In the genomic region with DNA sequence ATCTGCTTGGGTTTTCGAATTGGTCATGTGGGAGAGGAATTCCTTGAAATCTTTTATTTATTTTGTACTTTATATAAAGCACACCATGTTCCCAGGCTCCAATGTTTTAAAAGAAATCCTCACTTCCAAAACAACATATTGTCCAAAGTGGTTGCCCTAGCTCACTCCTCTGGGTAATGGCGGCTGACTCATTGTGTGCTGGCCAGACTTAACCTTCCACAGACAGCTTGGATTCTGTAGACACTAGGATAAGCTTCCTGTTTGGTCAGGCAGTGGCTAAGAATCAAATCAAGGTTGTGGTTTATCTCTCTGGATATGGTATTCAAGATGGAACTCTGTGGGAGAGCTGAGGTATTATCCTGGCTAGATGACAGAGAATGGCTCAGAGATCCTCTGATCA, we compare ENCODE assay signal across 10 cellular contexts. TPM values are rescaled to one million over a fixed set of nuclear protein-coding genes. Genes with fewer than 3 reads are reported as not detected.
DNase-seq lines count a peak whose midpoint lies in the region; ATAC-seq, FAIRE-seq and TF ChIP-seq lines count a peak whose summit lies in the region.
"Had no signal": no experiment of that assay in that cellular context is flagged by ENCODE, and none has a peak within 500 bp of the region (broad histone marks: within the 10 kb centered on the region; RNA-seq: fewer than 3 reads in every experiment).

No MANE protein-coding gene starts in this region.

- H3K36me3 ChIP-seq in BLaER1 (no peaks in the 10 kb centered on the region), PC-3 (ENCODE audit: low read depth, low read length) (no peaks in the 10 kb centered on the region), endothelial cell of umbilical vein (ENCODE audit: control insufficient read depth in 2 of 2, extremely low read depth in 1 of 2, insufficient read depth in 2 of 2, low read length in 2 of 2) (no peaks in the 10 kb centered on the region), osteoblast (ENCODE audit: insufficient read depth, low read length) (no peaks in the 10 kb centered on the region), BE2C (no peaks in the 10 kb centered on the region)
- H3K36me3 ChIP-seq: neutrophil had no signal

- H4K20me1 ChIP-seq in BLaER1 (no peaks in the 10 kb centered on the region), PC-3 (ENCODE audit: low read length) (no peaks in the 10 kb centered on the region), endothelial cell of umbilical vein (replicated peaks; ENCODE audit: control insufficient read depth, extremely low read depth, insufficient read depth, low read length) (no peaks in the 10 kb centered on the region), osteoblast (ENCODE audit: insufficient read depth, low read length) (no peaks in the 10 kb centered on the region)

- H3K9me2 ChIP-seq in PC-3 (replicated peaks; ENCODE audit: low read length): peaks cover 4% of the 10 kb centered on the region; the same call in 1 of the 2 replicates

- dilution Hi-C loops in endothelial cell of umbilical vein (cut with MboI; ENCODE audit: extremely low pct_ligation_motif_present, low sequenced_read_pairs): no loop called here

- intact Hi-C loops in PC-3 (cut with micrococcal nuclease) (no loop called here), endothelial cell of umbilical vein (cut with micrococcal nuclease) (no loop called here)

- H3K4me2 ChIP-seq in BLaER1 (peak overlapping the region; percentile 20), PC-3 (ENCODE audit: low read length) (peak overlapping the region; percentile 59), endothelial cell of umbilical vein (ENCODE audit: insufficient read depth, low read length) (peak overlapping the region; percentile 49), osteoblast (ENCODE audit: insufficient read depth, low read length) (peak overlapping the region; percentile 31)

- no peak for TF ChIP-seq CTCF in PC-3 (conservative IDR thresholded peaks at IDR 0.05; ENCODE audit: low read depth, low read length)
- TF ChIP-seq CTCF in endothelial cell of umbilical vein (IDR thresholded peaks at IDR 0.05; ENCODE audit: extremely low read depth in 1 of 2, insufficient read depth in 1 of 2, low read depth in 1 of 2, low read length in 2 of 2): no peak
- no peak for TF ChIP-seq CTCF in osteoblast (IDR thresholded peaks at IDR 0.05; ENCODE audit: extremely low read depth, low read depth, low read length)
- no peak for TF ChIP-seq CTCF in BE2C (IDR thresholded peaks at IDR 0.05; ENCODE audit: low read depth, low read length)

- BruUV-seq in PC-3 (replicated peaks; lab: Mats Ljungman, UMichigan) (no TSS peak), endothelial cell of umbilical vein (replicated peaks; lab: Mats Ljungman, UMichigan) (no TSS peak)

- H3K9me3 ChIP-seq in BLaER1: 0 out of 2 replicates have a peak, but pooled peaks cover 5% of the 10 kb centered on the region
- H3K9me3 ChIP-seq in PC-3 (ENCODE audit: low read length): no peaks in the 10 kb centered on the region
- no peaks in the 10 kb centered on the region for H3K9me3 ChIP-seq in endothelial cell of umbilical vein (replicated peaks; ENCODE audit: control insufficient read depth, insufficient read depth, low read length)
- no peaks in the 10 kb centered on the region for H3K9me3 ChIP-seq in osteoblast (ENCODE audit: low read depth, low read length)
- peaks cover 3% of the 10 kb centered on the region; the same call in 1 of the 2 replicates for H3K9me3 ChIP-seq in BE2C
- H3K9me3 ChIP-seq: neutrophil had no signal

- peak; percentile 94 for FAIRE-seq in endothelial cell of umbilical vein (lab: Jason Lieb, UNC)

- H3K9me1 ChIP-seq in endothelial cell of umbilical vein (replicated peaks; ENCODE audit: control insufficient read depth, extremely low read depth, insufficient read depth, low read length): no peaks in the 10 kb centered on the region

- DNase-seq in PC-3 (peak; percentile 98), endothelial cell of umbilical vein (ENCODE audit: low read depth, low spot score) (peak; percentile 73), osteoblast (ENCODE audit: insufficient read length, low spot score, missing footprints) (peak; percentile 89), BE2C (no peak)
- no peak for DNase-seq in activated T-cell treated with anti-CD3 and anti-CD28 coated beads, Interleukin-2, amount 50 U/mL, for 48 hours
- DNase-seq: DND-41 had no signal

- ATAC-seq in PC-3 (peak; percentile 100), GM21390 (IDR thresholded peaks at IDR 0.05; ENCODE audit: unreplicated experiment) (no peak), GM18868 (IDR thresholded peaks at IDR 0.05; ENCODE audit: unreplicated experiment) (no peak)

- H3K79me2 ChIP-seq in PC-3 (ENCODE audit: low read length): no peaks in the 10 kb centered on the region
- no peaks in the 10 kb centered on the region for H3K79me2 ChIP-seq in endothelial cell of umbilical vein (ENCODE audit: control insufficient read depth, insufficient read depth, low read length)
- H3K79me2 ChIP-seq in osteoblast (ENCODE audit: insufficient read depth, low read length): no peaks in the 10 kb centered on the region

- H3K9ac ChIP-seq in BLaER1: no peak overlapping the region
- peak overlapping the region; percentile 19; the same call in 1 of the 2 replicates for H3K9ac ChIP-seq in PC-3 (ENCODE audit: low read length)
- no peak overlapping the region for H3K9ac ChIP-seq in endothelial cell of umbilical vein (replicated peaks; ENCODE audit: extremely low read depth, insufficient read depth, low read length)

- POLR2A ChIA-PET in PC-3 (lab: Charles Lee; ENCODE audit: unreplicated experiment): interaction anchor here (0.6 kb wide), 3 partner anchors 16 to 1915 kb away, joined by 3 to 4 read pairs (median 3); no protein-coding TSS in a partner anchor
- POLR2A ChIA-PET in endothelial cell of umbilical vein (lab: Charles Lee): no interaction called here

- TF ChIP-seq POLR2A in endothelial cell of umbilical vein (IDR thresholded peaks at IDR 0.05; ENCODE audit: low read depth, low read length): no peak

- H3K4me3 ChIP-seq in BLaER1: no peak overlapping the region
- H3K4me3 ChIP-seq in PC-3 (ENCODE audit: low read length): no peak overlapping the region
- H3K4me3 ChIP-seq in endothelial cell of umbilical vein (replicated peaks in 1 of 3; ENCODE audit: insufficient read depth in 1 of 3, low read depth in 1 of 3, low read length in 3 of 3): no peak overlapping the region
- no peak overlapping the region for H3K4me3 ChIP-seq in osteoblast (ENCODE audit: insufficient read depth, low read length)
- H3K4me3 ChIP-seq in BE2C (ENCODE audit: low read depth, low read length): no peak overlapping the region

- no peak overlapping the region for H3K27ac ChIP-seq in BLaER1
- H3K27ac ChIP-seq in PC-3 (ENCODE audit: low read length): peak overlapping the region; percentile 80
- H3K27ac ChIP-seq in endothelial cell of umbilical vein (ENCODE audit: insufficient read depth, low read depth, low read length): peak overlapping the region; percentile 44
- peak overlapping the region; percentile 36 for H3K27ac ChIP-seq in osteoblast (ENCODE audit: low read depth, low read length)
- H3K27ac ChIP-seq: neutrophil had no signal

- CTCF ChIA-PET in PC-3 (lab: Charles Lee) (interaction anchor here (0.6 to 1.1 kb wide), 4 partner anchors 16 to 402 kb away, joined by 3 read pairs; no protein-coding TSS in a partner anchor), endothelial cell of umbilical vein (lab: Charles Lee) (interaction anchor here (0.9 to 2.5 kb wide), 6 partner anchors 9 to 402 kb away, joined by 3 to 16 read pairs (median 5); partner anchors contain the start of gene FAM98B)

- peaks cover 15% of the 10 kb centered on the region for H3K4me1 ChIP-seq in BLaER1
- H3K4me1 ChIP-seq in PC-3 (ENCODE audit: insufficient read depth, low read length): peaks cover 16% of the 10 kb centered on the region
- peaks cover 14% of the 10 kb centered on the region for H3K4me1 ChIP-seq in endothelial cell of umbilical vein (ENCODE audit: control insufficient read depth, extremely low read depth, insufficient read depth, low read length)
- peaks cover 25% of the 10 kb centered on the region for H3K4me1 ChIP-seq in osteoblast (ENCODE audit: insufficient read depth, low read length)
- no peaks in the 10 kb centered on the region for H3K4me1 ChIP-seq in BE2C

- peaks cover 5% of the 10 kb centered on the region for H3F3A ChIP-seq in PC-3 (ENCODE audit: low read length, unreplicated experiment)

- H3K27me3 ChIP-seq in BLaER1 (no peaks in the 10 kb centered on the region), PC-3 (ENCODE audit: low read length) (no peaks in the 10 kb centered on the region), endothelial cell of umbilical vein (ENCODE audit: control insufficient read depth in 2 of 2, insufficient read depth in 2 of 2, low read length in 2 of 2) (no peaks in the 10 kb centered on the region), osteoblast (ENCODE audit: insufficient read depth, low read length) (no peaks in the 10 kb centered on the region), BE2C (peaks cover 20% of the 10 kb centered on the region)
- H3K27me3 ChIP-seq: neutrophil had no signal

- H2AFZ ChIP-seq in PC-3 (ENCODE audit: low read length) (no peak overlapping the region), endothelial cell of umbilical vein (ENCODE audit: low read depth, low read length) (peak overlapping the region; percentile 67), osteoblast (ENCODE audit: low read length) (no peak overlapping the region)

TF ChIP-seq in endothelial cell of umbilical vein, 7 proteins besides CTCF, POLR2A, EP300 and RAD21 (continues in another document):
- TF ChIP-seq GATA2 (IDR thresholded peaks at IDR 0.05; ENCODE audit: insufficient read depth, insufficient read length, low read depth, low read length) (peak; percentile 88), POLR2AphosphoS5 (IDR thresholded peaks at IDR 0.05; ENCODE audit: insufficient read depth, low read depth, low read length) (peak; percentile 70), EZH2 (IDR thresholded peaks at IDR 0.05; ENCODE audit: borderline replicate concordance, low read depth, low read length, severe bottlenecking) (no peak), JUN (IDR thresholded peaks at IDR 0.05; ENCODE audit: borderline replicate concordance, insufficient read depth, insufficient read length, low read depth) (no peak)
- TF ChIP-seq, protein P1, sequence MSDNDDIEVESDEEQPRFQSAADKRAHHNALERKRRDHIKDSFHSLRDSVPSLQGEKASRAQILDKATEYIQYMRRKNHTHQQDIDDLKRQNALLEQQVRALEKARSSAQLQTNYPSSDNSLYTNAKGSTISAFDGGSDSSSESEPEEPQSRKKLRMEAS (IDR thresholded peaks at IDR 0.05; ENCODE audit: insufficient read depth, insufficient read length): no peak

RNA-seq across cellular contexts. Expression of gene FAM98B, which starts 55.8 kb away (rescaled TPM):
- total RNA-seq in PC-3 (2014; rRNA removed) (7.8 and 21.1 TPM in 2 replicates), endothelial cell of umbilical vein (22.3 and 33.1 TPM in 2 replicates), osteoblast (7.4 and 9.8 TPM in 2 replicates)
- polyA plus RNA-seq in endothelial cell of umbilical vein: 2.1 and 4.2 TPM in 2 replicates
- 6.4 and 6.6 TPM in 2 replicates for polyA plus RNA-seq in endothelial cell of umbilical vein (2011; cell fraction: cytosol; rRNA removed)
- polyA plus RNA-seq in endothelial cell of umbilical vein (2011; cell fraction: nucleus; rRNA removed): 3.0 and 5.0 TPM in 2 replicates
- 18.4 and 26.5 TPM in 2 replicates for polyA plus RNA-seq in endothelial cell of umbilical vein (2012)
- polyA minus RNA-seq in endothelial cell of umbilical vein: 5.3 and 5.4 TPM in 2 replicates
- 2.9 TPM for polyA minus RNA-seq in endothelial cell of umbilical vein (2011; cell fraction: cytosol; rRNA and poly(A)+ RNA removed)
- polyA minus RNA-seq in endothelial cell of umbilical vein (2011; cell fraction: nucleus; rRNA and poly(A)+ RNA removed): 14.4 and 22.1 TPM in 2 replicates
- 18.3 TPM for polyA plus RNA-seq in BE2C (2012; ENCODE audit: insufficient read depth, insufficient read length, low read depth)

Comparison
In these comparisons a context has a peak if more than half of its experiments do, and no peak if none do; other contexts are left out.
1. DNase-seq: peak in PC-3 (single experiment), endothelial cell of umbilical vein (single experiment) and osteoblast (single experiment); none in activated T-cell treated with anti-CD3 and anti-CD28 coated beads, Interleukin-2, amount 50 U/mL, for 48 hours (0 of 2) and BE2C (single experiment).
2. Peak in every context shown above with its lines, with median percentiles within 50 percentile points of each other: H3K4me2 ChIP-seq.